In genomic region chr11:96963375-96963774, GRCh38 we compare ENCODE assay signal across 11 cellular contexts.
"Had no signal": no experiment of that assay in that cellular context is flagged by ENCODE, and none has a peak within 500 bp of the region (broad histone marks: within the 10 kb centered on the region; RNA-seq: fewer than 3 reads in every experiment).

No MANE protein-coding gene starts in this region.

- H3K4me1 ChIP-seq: HAP-1 had no signal

- H3K36me3 ChIP-seq: HAP-1 had no signal

- ATAC-seq: GM23338, HCT116 had no signal

- H3K4me3 ChIP-seq: GM23248, GM23338, HAP-1 had no signal

- H3K27ac ChIP-seq: GM23248 had no signal

- DNase-seq: GM23248, GOT3, H7, H9, HCEC 1CT, HFFc6 had no signal

- H3K9me3 ChIP-seq: HAP-1 had no signal

- H2AFZ ChIP-seq: GM23248, GM23338 had no signal

- H3K9ac ChIP-seq: GM23248 had no signal

- FAIRE-seq: H1, H54 had no signal

- H3K4me2 ChIP-seq: GM23338 had no signal
